In the genomic region with DNA sequence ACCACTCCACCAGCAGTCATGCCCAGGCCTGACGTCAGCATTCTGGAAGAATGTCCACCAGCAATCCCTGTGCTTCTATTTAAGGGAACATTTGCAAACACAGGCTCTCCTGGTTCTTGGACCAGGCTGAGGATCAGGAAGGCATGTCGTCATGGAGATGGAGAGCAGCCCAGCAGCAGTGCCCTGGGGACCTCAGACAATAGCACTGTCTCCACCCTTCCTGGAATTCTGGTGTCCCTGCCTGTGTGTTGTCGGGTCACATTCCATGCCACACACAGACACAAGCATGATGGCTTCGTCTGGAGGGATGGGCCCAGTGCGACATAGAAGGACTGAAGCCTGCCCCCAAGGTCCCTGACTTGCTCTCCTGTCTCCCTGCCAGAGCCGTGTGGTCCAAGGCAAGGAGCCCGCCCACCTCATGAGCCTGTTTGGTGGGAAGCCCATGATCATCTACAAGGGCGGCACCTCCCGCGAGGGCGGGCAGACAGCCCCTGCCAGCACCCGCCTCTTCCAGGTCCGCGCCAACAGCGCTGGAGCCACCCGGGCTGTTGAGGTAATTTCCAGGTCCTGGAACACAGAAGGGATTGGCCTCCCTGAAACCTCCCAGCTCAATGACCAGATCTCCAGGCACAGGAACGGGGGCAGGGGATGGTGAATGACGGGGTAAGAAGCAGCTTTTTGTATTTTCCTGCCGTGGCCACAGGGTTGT, we compare ENCODE assay signal across 11 cellular contexts. TPM values are rescaled to one million over a fixed set of nuclear protein-coding genes. Genes with fewer than 3 reads are reported as not detected.
DNase-seq lines count a peak whose midpoint lies in the region; ATAC-seq and TF ChIP-seq lines count a peak whose summit lies in the region.
"Had no signal": no experiment of that assay in that cellular context is flagged by ENCODE, and none has a peak within 500 bp of the region (broad histone marks: within the 10 kb centered on the region; RNA-seq: fewer than 3 reads in every experiment).

No MANE protein-coding gene starts in this region.

- no peak overlapping the region for H3K27ac Mint-ChIP-seq in stimulated activated naive B cell treated with anti-CD40 and anti-IgM and Interleukin-4, amounts not matched to agents 10 μg/mL and 1 μg/mL and 100 μg/mL, for 72 hours

- ATAC-seq in left lobe of liver (peak; percentile 73), HG02571 (IDR thresholded peaks at IDR 0.05; ENCODE audit: unreplicated experiment) (no peak), HG03139 (IDR thresholded peaks at IDR 0.05; ENCODE audit: unreplicated experiment) (no peak)
- no peak for ATAC-seq in stimulated activated naive B cell treated with anti-CD40 and anti-IgM and Interleukin-4, amounts not matched to agents 10 μg/mL and 1 μg/mL and 100 μg/mL, for 72 hours (replicated peaks)

- peaks cover 86 to 99% (median 97%) of the 10 kb centered on the region in 4 donors for H3K36me3 ChIP-seq in stomach

- H3K27me3 ChIP-seq in stomach: no peaks in the 10 kb centered on the region

- DNase-seq in H4 (ENCODE audit: low spot score) (peak; percentile 20), left lobe of liver (ENCODE audit: low spot score) (peak; percentile 86), stomach (peak; percentile 43)
- no peak for DNase-seq in stimulated activated naive B cell treated with anti-CD40 and anti-IgM and Interleukin-4, amounts not matched to agents 10 μg/mL and 1 μg/mL and 100 μg/mL, for 72 hours
- DNase-seq in stimulated activated CD4-positive, alpha-beta T cell treated with anti-CD3 and anti-CD28 coated beads, Interleukin-4, amount 100 ng/mL, for 1 hour: no peak
- DNase-seq: activated CD4-positive, alpha-beta T cell treated with anti-CD3 and anti-CD28 coated beads, Interleukin-2, amount 50 U/mL, for 1 hour; NCI-H2029 treated with DMSO at 0.1 percent for 48 hours; stimulated activated CD4-positive, alpha-beta T cell treated with anti-CD3 and anti-CD28 coated beads, Interleukin-2, amount 100 ng/mL, for 24 hours had no signal

- TF ChIP-seq EP300 in stomach (IDR thresholded peaks at IDR 0.05): peak; percentile 99

- H3K27me3 Mint-ChIP-seq in stimulated activated naive B cell treated with anti-CD40 and anti-IgM and Interleukin-4, amounts not matched to agents 10 μg/mL and 1 μg/mL and 100 μg/mL, for 72 hours: no peaks in the 10 kb centered on the region

- peaks cover 20 to 82% (median 41%) of the 10 kb centered on the region in 4 donors for H3K4me1 ChIP-seq in stomach

- H3K9me3 Mint-ChIP-seq in stimulated activated naive B cell treated with anti-CD40 and anti-IgM and Interleukin-4, amounts not matched to agents 10 μg/mL and 1 μg/mL and 100 μg/mL, for 72 hours: no peaks in the 10 kb centered on the region

- no peak overlapping the region for H3K4me3 ChIP-seq in stomach

- WGBS in stomach, 5 donors: 45 to 85% (median 75%) methylated on average over 18 to 19 of the region's 19 CpGs

- intact Hi-C loops in stomach (cut with DNase I; ENCODE audit: low total_unique reads): no loop called here

- H3K4me3 Mint-ChIP-seq in stimulated activated naive B cell treated with anti-CD40 and anti-IgM and Interleukin-4, amounts not matched to agents 10 μg/mL and 1 μg/mL and 100 μg/mL, for 72 hours: no peak overlapping the region

- peaks cover 37 to 56% of the 10 kb centered on the region in 2 donors for H3K36me3 Mint-ChIP-seq in stimulated activated naive B cell treated with anti-CD40 and anti-IgM and Interleukin-4, amounts not matched to agents 10 μg/mL and 1 μg/mL and 100 μg/mL, for 72 hours

- H3K4me1 Mint-ChIP-seq in stimulated activated naive B cell treated with anti-CD40 and anti-IgM and Interleukin-4, amounts not matched to agents 10 μg/mL and 1 μg/mL and 100 μg/mL, for 72 hours: peaks cover 0 to 5% of the 10 kb centered on the region in 2 donors

- H3K9me3 ChIP-seq in stomach: no peaks in the 10 kb centered on the region

- TF ChIP-seq POLR2A in stomach (IDR thresholded peaks at IDR 0.05): no peak

- TF ChIP-seq CTCF in stomach (IDR thresholded peaks at IDR 0.05): no peak

- peak overlapping the region; percentile 90 for H3K27ac ChIP-seq in cingulate gyrus (ENCODE audit: low read depth, low read length)
- H3K27ac ChIP-seq in stomach: peak overlapping the region; percentile 5 to 96 (median 88)

RNA-seq across cellular contexts. Expression of a gene that starts 43.8 kb away (rescaled TPM):
- 38.2 and 47.0 TPM in 2 replicates for total RNA-seq in H4 (2014; rRNA removed; shearing (Covaris generic))
- total RNA-seq in left lobe of liver (217 TPM), stomach (100 to 1,000 TPM in 4 of 5 donors, 10 to 100 TPM in 1; 85.7 to 238 (median 137) TPM)
- polyA plus RNA-seq in stomach: 100 to 1,000 TPM in 1 of 3 donors, 10 to 100 TPM in 2; 35.3 to 174 (median 45.6) TPM

RNA-seq across cellular contexts. Expression of a gene that starts 58.3 kb away (rescaled TPM):
- total RNA-seq in H4 (2014; rRNA removed; shearing (Covaris generic)): 125 and 137 TPM in 2 replicates
- total RNA-seq in left lobe of liver: 30.8 TPM
- total RNA-seq in stomach: 100 to 1,000 TPM; 385 to 909 (median 565) TPM
- 100 to 1,000 TPM; 215 to 742 (median 424) TPM for polyA plus RNA-seq in stomach

Comparison
In these comparisons a context has a peak if more than half of its experiments do, and no peak if none do; other contexts are left out.
1. DNase-seq: peak in H4 (single experiment), left lobe of liver (single experiment) and stomach (single experiment); none in stimulated activated naive B cell treated with anti-CD40 and anti-IgM and Interleukin-4, amounts not matched to agents 10 μg/mL and 1 μg/mL and 100 μg/mL, for 72 hours (single experiment) and stimulated activated CD4-positive, alpha-beta T cell treated with anti-CD3 and anti-CD28 coated beads, Interleukin-4, amount 100 ng/mL, for 1 hour (single experiment).